10 cellular contexts compared by ENCODE assay signal in the genomic region with DNA sequence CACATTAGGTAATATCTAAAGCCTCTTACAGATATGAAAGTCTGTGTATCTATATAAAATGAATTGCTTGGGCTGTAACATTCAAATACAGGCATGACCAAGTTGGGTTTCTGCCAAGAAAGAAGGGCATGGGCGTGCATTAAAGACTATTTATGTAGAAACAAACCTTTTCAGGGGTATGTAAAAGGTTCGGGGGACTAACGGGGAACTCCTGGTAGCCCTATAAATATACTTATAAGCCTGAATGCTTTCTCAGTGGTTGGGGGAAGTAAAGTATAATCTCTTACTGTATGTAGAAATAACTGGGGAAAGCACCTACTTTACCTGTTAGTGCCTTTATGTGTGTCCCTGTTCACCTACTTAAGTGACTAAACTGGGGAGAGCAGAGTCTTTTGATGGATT.
A peak's percentile ranks its signal among the peaks of the same experiment; 100 is the strongest.
DNase-seq lines count a peak whose midpoint lies in the region; ATAC-seq and TF ChIP-seq lines count a peak whose summit lies in the region.
"Had no signal": no experiment of that assay in that cellular context is flagged by ENCODE, and none has a peak within 500 bp of the region (broad histone marks: within the 10 kb centered on the region; RNA-seq: fewer than 3 reads in every experiment).

No MANE protein-coding gene starts in this region.

- H3K23ac ChIP-seq in mesendoderm (ENCODE audit: low read length), result no peak overlapping the region

- H2AK5ac ChIP-seq in mesendoderm (ENCODE audit: low read length), result no peak overlapping the region

- no peak overlapping the region for H3K27ac Mint-ChIP-seq in type B pancreatic cell

- H3K4me1 ChIP-seq in psoas muscle (peaks cover 32% of the 10 kb centered on the region), mesendoderm (ENCODE audit: control insufficient read depth, low read depth, low read length) (peaks cover 9% of the 10 kb centered on the region)

- no peak overlapping the region for H2BK120ac ChIP-seq in mesendoderm (ENCODE audit: low read depth, low read length)

- ATAC-seq in GM18909 (IDR thresholded peaks at IDR 0.05; ENCODE audit: poor library complexity, unreplicated experiment) (peak; percentile 99), GM21737 (IDR thresholded peaks at IDR 0.05; ENCODE audit: unreplicated experiment) (peak; percentile 96), HG03520 (IDR thresholded peaks at IDR 0.05; ENCODE audit: unreplicated experiment) (peak; percentile 98), psoas muscle (no peak)

- no peak overlapping the region for H3K9ac ChIP-seq in mesendoderm (ENCODE audit: low read length)

- H3K79me2 ChIP-seq in mesendoderm (ENCODE audit: control insufficient read depth, insufficient read depth, low read length), result no peaks in the 10 kb centered on the region

- H3K27ac ChIP-seq in psoas muscle, result peak overlapping the region; percentile 81
- H3K27ac ChIP-seq in mesendoderm (ENCODE audit: low read depth, low read length), result no peak overlapping the region
- no peak overlapping the region for H3K27ac ChIP-seq in brain microvascular endothelial cell
- H3K27ac ChIP-seq: tibial nerve had no signal

- H3K36me3 Mint-ChIP-seq in type B pancreatic cell, result no peaks in the 10 kb centered on the region

- H4K5ac ChIP-seq in mesendoderm (ENCODE audit: low read length), result no peak overlapping the region

- in situ Hi-C loops in brain microvascular endothelial cell (cut with HindIII; ENCODE audit: low pct_ligation_motif_present, low sequenced_read_pairs), result no loop called here

- no peak overlapping the region for H2BK15ac ChIP-seq in mesendoderm (replicated peaks; ENCODE audit: low read depth)

- H2BK5ac ChIP-seq in mesendoderm (ENCODE audit: low read length), result no peak overlapping the region

- no peak overlapping the region for H3K4ac ChIP-seq in mesendoderm (ENCODE audit: low read depth, low read length)

- peaks cover 3% of the 10 kb centered on the region for H3K27me3 Mint-ChIP-seq in type B pancreatic cell

- no peaks in the 10 kb centered on the region for H3K27me3 ChIP-seq in psoas muscle (ENCODE audit: insufficient read depth in 3 of 3, low read length in 2 of 3)
- no peaks in the 10 kb centered on the region for H3K27me3 ChIP-seq in mesendoderm (ENCODE audit: insufficient read depth, low read length, poor library complexity)
- H3K27me3 ChIP-seq in brain microvascular endothelial cell (replicated peaks), result no peaks in the 10 kb centered on the region
- H3K27me3 ChIP-seq: tibial nerve had no signal

- DNase-seq in psoas muscle, result no peak
- DNase-seq in type B pancreatic cell (ENCODE audit: extremely low spot score, unreplicated experiment), result no peak
- no peak for DNase-seq in NCI-H2171 (lab: John Stamatoyannopoulos, UW)
- DNase-seq in mesendoderm, result no peak
- DNase-seq in brain microvascular endothelial cell, result no peak
- DNase-seq: NCI-H187 treated with DMSO at 0.1 percent for 48 hours had no signal

- peaks cover 12% of the 10 kb centered on the region for H3K9me3 Mint-ChIP-seq in type B pancreatic cell

- H3K18ac ChIP-seq in mesendoderm (ENCODE audit: low read length), result no peak overlapping the region

- H3K56ac ChIP-seq in mesendoderm (ENCODE audit: low read length), result no peak overlapping the region

- H3K9me3 ChIP-seq in psoas muscle, result no peaks in the 10 kb centered on the region
- H3K9me3 ChIP-seq: tibial nerve had no signal

- intact Hi-C loops in psoas muscle (cut with DNase I), result no loop called here

- no peaks in the 10 kb centered on the region for H3K36me3 ChIP-seq in psoas muscle (ENCODE audit: insufficient read depth in 1 of 2, low read depth in 1 of 2)
- no peaks in the 10 kb centered on the region for H3K36me3 ChIP-seq in mesendoderm (ENCODE audit: control insufficient read depth, insufficient read depth, low read length)
- no peaks in the 10 kb centered on the region for H3K36me3 ChIP-seq in brain microvascular endothelial cell (replicated peaks)
- H3K36me3 ChIP-seq: tibial nerve had no signal

- H3K79me1 ChIP-seq in mesendoderm (ENCODE audit: low read length), result no peaks in the 10 kb centered on the region

- H3K4me3 ChIP-seq in psoas muscle, result no peak overlapping the region
- H3K4me3 ChIP-seq in mesendoderm (ENCODE audit: low read length), result no peak overlapping the region
- H3K4me3 ChIP-seq in brain microvascular endothelial cell (ENCODE audit: low read depth, low read length), result no peak overlapping the region
- H3K4me3 ChIP-seq: tibial nerve had no signal

- TF ChIP-seq CTCF in psoas muscle (IDR thresholded peaks at IDR 0.05) (no peak), type B pancreatic cell (conservative IDR thresholded peaks at IDR 0.05) (no peak), brain microvascular endothelial cell (IDR thresholded peaks at IDR 0.05; ENCODE audit: low read depth, low read length, missing control alignments) (no peak)

- H4K8ac ChIP-seq in mesendoderm (ENCODE audit: low read depth, low read length), result no peak overlapping the region

- H3K4me2 ChIP-seq in mesendoderm (ENCODE audit: low read length), result no peak overlapping the region

- 85 to 92% (median 90%) methylated on average over 3 of the region's 3 CpGs for WGBS in psoas muscle, 3 donors
- no CpG with 5 or more reads among the region's 3 CpGs for WGBS in mesendoderm (ENCODE audit: extremely low coverage, insufficient coverage, low lambda C conversion rate)

- peaks cover 31% of the 10 kb centered on the region for H3K4me1 Mint-ChIP-seq in type B pancreatic cell (ENCODE audit: unreplicated experiment)

- H3K4me3 Mint-ChIP-seq in type B pancreatic cell, result no peak overlapping the region

Comparison
In these comparisons a context has a peak if more than half of its experiments do, and no peak if none do; other contexts are left out.
1. ATAC-seq: peak in GM18909 (single experiment), GM21737 (single experiment) and HG03520 (single experiment); none in psoas muscle (0 of 4).